ENCODE assay signal across 1 cellular context in genomic region chr17:50890675-50891516, GRCh38.
TF ChIP-seq lines count a peak whose summit lies in the region.

No MANE protein-coding gene starts in this region.

TF ChIP-seq in HepG2, 621 proteins besides CTCF, POLR2A, EP300 and RAD21 (continued from another document and continues in another):
- TF ChIP-seq ZXDC (CRISPR knock-in tag; IDR thresholded peaks at IDR 0.05) (0 out of 2 replicates have a peak, but pooled peaks have one; percentile 41), ZMAT5 (CRISPR knock-in tag; IDR thresholded peaks at IDR 0.05; ENCODE audit: borderline replicate concordance, low read depth) (no peak), CEBPB (IDR thresholded peaks at IDR 0.05; ENCODE audit: borderline replicate concordance, low read depth, low read length) (no peak), FOXA3 (CRISPR knock-in tag; IDR thresholded peaks at IDR 0.05) (peak; percentile 96), CEBPZ (IDR thresholded peaks at IDR 0.05; ENCODE audit: low read length) (no peak), CAMTA2 (CRISPR knock-in tag; IDR thresholded peaks at IDR 0.05; ENCODE audit: borderline replicate concordance) (no peak), TEAD3 (CRISPR knock-in tag; optimal IDR thresholded peaks at IDR 0.05; ENCODE audit: borderline replicate concordance) (peak; percentile 94), XBP1 (CRISPR knock-in tag; IDR thresholded peaks at IDR 0.05) (no peak), KDM6A (CRISPR knock-in tag; IDR thresholded peaks at IDR 0.05; ENCODE audit: low read depth) (peak; percentile 60; the same call in 1 of the 2 replicates), NR2C2 (CRISPR knock-in tag; IDR thresholded peaks at IDR 0.05; ENCODE audit: borderline replicate concordance) (peak; percentile 75), ZNF30 (CRISPR knock-in tag; IDR thresholded peaks at IDR 0.05) (no peak), AHR (CRISPR knock-in tag; IDR thresholded peaks at IDR 0.05) (no peak), HES4 (CRISPR knock-in tag; IDR thresholded peaks at IDR 0.05; ENCODE audit: borderline replicate concordance) (no peak), SALL1 (CRISPR knock-in tag; IDR thresholded peaks at IDR 0.05) (peak; percentile 96), EED (CRISPR knock-in tag; IDR thresholded peaks at IDR 0.05) (no peak), RERE (CRISPR knock-in tag; IDR thresholded peaks at IDR 0.05; ENCODE audit: low read depth) (peak; percentile 94), EHMT2 (IDR thresholded peaks at IDR 0.05; ENCODE audit: borderline replicate concordance, low read depth, low read length) (0 out of 2 replicates have a peak, but pooled peaks have one; percentile 57), ZNF660 (CRISPR knock-in tag; IDR thresholded peaks at IDR 0.05; ENCODE audit: borderline replicate concordance, low read depth) (no peak), PBX3 (CRISPR knock-in tag; IDR thresholded peaks at IDR 0.05; ENCODE audit: borderline replicate concordance) (no peak), KDM4B (CRISPR knock-in tag; IDR thresholded peaks at IDR 0.05) (peak; percentile 30; the same call in 1 of the 2 replicates), ISL2 (CRISPR knock-in tag; IDR thresholded peaks at IDR 0.05) (peak; percentile 90), ZMYM2 (CRISPR knock-in tag; IDR thresholded peaks at IDR 0.05) (peak; percentile 69), ZNF350 (CRISPR knock-in tag; IDR thresholded peaks at IDR 0.05; ENCODE audit: borderline replicate concordance, low read depth) (peak; percentile 59; the same call in 1 of the 2 replicates), ZNF414 (CRISPR knock-in tag; IDR thresholded peaks at IDR 0.05) (peak; percentile 62; the same call in 1 of the 2 replicates), TBL1XR1 (IDR thresholded peaks at IDR 0.05; ENCODE audit: borderline replicate concordance, low read length, partially characterized antibody) (peak; percentile 41), REL (CRISPR knock-in tag; conservative IDR thresholded peaks at IDR 0.05) (no peak), ZNF792 (CRISPR knock-in tag; IDR thresholded peaks at IDR 0.05) (peak; percentile 100), ZNF33B (CRISPR knock-in tag; IDR thresholded peaks at IDR 0.05) (no peak), SKI (IDR thresholded peaks at IDR 0.05; ENCODE audit: partially characterized antibody) (peak; percentile 90), SAFB2 (CRISPR knock-in tag; IDR thresholded peaks at IDR 0.05; ENCODE audit: borderline replicate concordance, low read depth) (no peak; the same call in 1 of the 2 replicates), HIC2 (CRISPR knock-in tag; IDR thresholded peaks at IDR 0.05; ENCODE audit: low read depth) (peak; percentile 80), ZNF12 (CRISPR knock-in tag; IDR thresholded peaks at IDR 0.05) (peak; percentile 62; the same call in 1 of the 2 replicates), SMAD3 (CRISPR knock-in tag; IDR thresholded peaks at IDR 0.05) (peak; percentile 85), ZSCAN9 (CRISPR knock-in tag; IDR thresholded peaks at IDR 0.05; ENCODE audit: borderline replicate concordance) (peak; percentile 91), HMG20B (CRISPR knock-in tag; conservative IDR thresholded peaks at IDR 0.05) (0 out of 2 replicates have a peak, but pooled peaks have one; percentile 22), ERF (CRISPR knock-in tag; IDR thresholded peaks at IDR 0.05) (peak; percentile 89; the same call in 1 of the 2 replicates), ZNF441 (CRISPR knock-in tag; IDR thresholded peaks at IDR 0.05; ENCODE audit: borderline replicate concordance) (peak; percentile 93), RBFOX2 (IDR thresholded peaks at IDR 0.05; ENCODE audit: low read depth, low read length) (no peak), HDAC2 (CRISPR knock-in tag; IDR thresholded peaks at IDR 0.05) (peak; percentile 97), CENPT (CRISPR knock-in tag; IDR thresholded peaks at IDR 0.05; ENCODE audit: low read depth) (no peak), ZNF710 (CRISPR knock-in tag; IDR thresholded peaks at IDR 0.05; ENCODE audit: borderline replicate concordance) (no peak), BHLHE40 (IDR thresholded peaks at IDR 0.05; ENCODE audit: low read length) (peak; percentile 18; the same call in 1 of the 2 replicates)
